Comparison of ENCODE assay signal across 8 cellular contexts in the genomic region with DNA sequence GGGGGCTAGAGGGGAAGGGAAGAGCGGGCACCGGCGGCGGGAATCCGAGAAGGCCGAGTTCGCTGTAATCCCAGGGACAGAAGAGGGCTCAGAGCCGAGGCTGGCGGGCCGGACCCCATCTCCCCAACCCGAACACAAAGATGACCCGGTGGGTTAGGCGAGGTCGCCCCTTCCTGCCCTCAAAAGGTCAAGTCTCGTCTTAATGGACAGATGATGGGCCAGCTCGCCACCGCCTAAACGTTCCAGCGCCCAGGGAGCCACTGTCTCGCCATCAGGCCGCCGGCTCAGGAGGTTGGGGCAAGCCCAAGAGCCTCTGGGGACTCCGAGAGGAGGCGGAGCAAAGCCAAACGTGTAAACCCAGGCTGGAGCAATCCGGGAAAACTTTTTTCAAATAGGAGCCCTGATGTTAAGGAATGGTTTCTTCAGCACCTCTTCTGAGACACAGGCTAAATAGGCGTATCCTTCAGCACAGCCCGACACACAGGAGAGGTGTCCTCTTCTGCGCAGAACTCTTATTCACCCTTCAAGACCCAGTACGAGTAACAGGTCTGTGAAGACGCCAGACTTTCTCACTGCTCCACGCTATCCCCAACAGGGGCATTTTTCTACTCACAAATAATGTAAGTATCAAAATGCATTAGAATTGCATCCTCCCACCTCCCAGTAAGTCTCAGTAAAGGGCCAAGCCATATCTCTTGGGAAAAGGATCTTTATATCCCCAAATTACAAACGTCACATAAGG. TPM values are rescaled to one million over a fixed set of nuclear protein-coding genes. Genes with fewer than 3 reads are reported as not detected.
DNase-seq lines count a peak whose midpoint lies in the region; ATAC-seq and TF ChIP-seq lines count a peak whose summit lies in the region.

No MANE protein-coding gene starts in this region.

- no peak overlapping the region for H3K27ac ChIP-seq in BLaER1 treated with 17β-estradiol and CSF1 and Interleukin-3, amounts not matched to agents 10 nM and 100 nM

- H3K27me3 Mint-ChIP-seq in endothelial cell (ENCODE audit: unreplicated experiment) = peaks cover 22% of the 10 kb centered on the region
- peaks cover 46 to 63% of the 10 kb centered on the region in 2 donors for H3K27me3 Mint-ChIP-seq in natural killer cell treated with Interleukin-12 subunit alpha and Interleukin-12 subunit beta and Interleukin-15 and Interleukin-18, amount 100 ng/mL, for 72 hours

- peaks cover 7 to 18% (median 12%) of the 10 kb centered on the region in 11 experiments; a peak in 18 of 22 replicates for H3K36me3 ChIP-seq in BLaER1 treated with 17β-estradiol and CSF1 and Interleukin-3, amounts not matched to agents 10 nM and 100 nM
- no peaks in the 10 kb centered on the region for H3K36me3 ChIP-seq in MG63

- peaks cover 91 to 100% (median 94%) of the 10 kb centered on the region in 11 experiments for H3K27me3 ChIP-seq in BLaER1 treated with 17β-estradiol and CSF1 and Interleukin-3, amounts not matched to agents 10 nM and 100 nM
- peaks cover 41% of the 10 kb centered on the region for H3K27me3 ChIP-seq in MG63

- DNase-seq in MG63 = no peak
- peak; percentile 49 for DNase-seq in endothelial cell (ENCODE audit: low spot score)
- DNase-seq in natural killer cell treated with Interleukin-12 subunit alpha and Interleukin-12 subunit beta and Interleukin-15 and Interleukin-18, amount 100 ng/mL, for 72 hours (ENCODE audit: low spot score) = no peak
- DNase-seq in stimulated activated naive CD4-positive, alpha-beta T cell treated with Interleukin-2 at 50 U/mL for 16 hours (lab: John Stamatoyannopoulos, UW) = no peak
- DNase-seq in GM13977 (ENCODE audit: low spot score) = no peak
- DNase-seq in midbrain (lab: John Stamatoyannopoulos, UW) = no peak

- H3K9ac ChIP-seq in BLaER1 treated with 17β-estradiol and CSF1 and Interleukin-3, amounts not matched to agents 10 nM and 100 nM = peak overlapping the region in 1 of 11 experiments; percentile 34; a peak in 2 of 22 replicates

- peak overlapping the region; percentile 15 to 62 (median 48); a peak in 18 of 20 replicates for H3K4me3 ChIP-seq in BLaER1 treated with 17β-estradiol and CSF1 and Interleukin-3, amounts not matched to agents 10 nM and 100 nM
- peak overlapping the region; percentile 37 for H3K4me3 ChIP-seq in MG63

- H3K36me3 Mint-ChIP-seq in endothelial cell (ENCODE audit: low read depth, unreplicated experiment) = peaks cover 3% of the 10 kb centered on the region
- H3K36me3 Mint-ChIP-seq in natural killer cell treated with Interleukin-12 subunit alpha and Interleukin-12 subunit beta and Interleukin-15 and Interleukin-18, amount 100 ng/mL, for 72 hours = peaks cover 5% of the 10 kb centered on the region

- H3K4me2 ChIP-seq in BLaER1 treated with 17β-estradiol and CSF1 and Interleukin-3, amounts not matched to agents 10 nM and 100 nM = peak overlapping the region; percentile 27 to 88 (median 57)

- H3K4me1 ChIP-seq in BLaER1 treated with 17β-estradiol and CSF1 and Interleukin-3, amounts not matched to agents 10 nM and 100 nM = peaks cover 0 to 9% (median 4%) of the 10 kb centered on the region in 10 experiments; a peak in 4 of 20 replicates

- H3K9me3 ChIP-seq in BLaER1 treated with 17β-estradiol and CSF1 and Interleukin-3, amounts not matched to agents 10 nM and 100 nM (replicated peaks in 1 of 11) = peaks cover 17 to 43% (median 28%) of the 10 kb centered on the region in 11 experiments; a peak in 21 of 22 replicates
- no peaks in the 10 kb centered on the region for H3K9me3 ChIP-seq in MG63

- H3K27ac Mint-ChIP-seq in endothelial cell (ENCODE audit: unreplicated experiment) = no peak overlapping the region
- H3K27ac Mint-ChIP-seq in natural killer cell treated with Interleukin-12 subunit alpha and Interleukin-12 subunit beta and Interleukin-15 and Interleukin-18, amount 100 ng/mL, for 72 hours = no peak overlapping the region

- TF ChIP-seq CTCF in endothelial cell (IDR thresholded peaks at IDR 0.05; ENCODE audit: unreplicated experiment) (no peak), GM13977 (IDR thresholded peaks at IDR 0.05; ENCODE audit: extremely low read depth, insufficient read depth, missing control alignments) (no peak)

- in situ Hi-C loops in GM13977 (cut with MboI; ENCODE audit: low pct_unique_long_range_greater_than_20kb, low sequenced_read_pairs, unreplicated experiment) = no loop called here

- H4K20me1 ChIP-seq in BLaER1 treated with 17β-estradiol and CSF1 and Interleukin-3, amounts not matched to agents 10 nM and 100 nM = peaks cover 4 to 100% (median 74%) of the 10 kb centered on the region in 11 experiments; a peak in 21 of 22 replicates

- no peaks in the 10 kb centered on the region for H3K9me3 Mint-ChIP-seq in endothelial cell (ENCODE audit: unreplicated experiment)
- no peaks in the 10 kb centered on the region for H3K9me3 Mint-ChIP-seq in natural killer cell treated with Interleukin-12 subunit alpha and Interleukin-12 subunit beta and Interleukin-15 and Interleukin-18, amount 100 ng/mL, for 72 hours

- peak overlapping the region; percentile 83 for H3K4me3 Mint-ChIP-seq in endothelial cell (ENCODE audit: unreplicated experiment)
- H3K4me3 Mint-ChIP-seq in natural killer cell treated with Interleukin-12 subunit alpha and Interleukin-12 subunit beta and Interleukin-15 and Interleukin-18, amount 100 ng/mL, for 72 hours = peak overlapping the region; percentile 67

- peaks cover 31% of the 10 kb centered on the region for H3K4me1 Mint-ChIP-seq in endothelial cell (ENCODE audit: unreplicated experiment)
- peaks cover 14 to 21% of the 10 kb centered on the region in 2 donors for H3K4me1 Mint-ChIP-seq in natural killer cell treated with Interleukin-12 subunit alpha and Interleukin-12 subunit beta and Interleukin-15 and Interleukin-18, amount 100 ng/mL, for 72 hours (ENCODE audit: low read depth in 2 of 2)

- ATAC-seq in natural killer cell treated with Interleukin-12 subunit alpha and Interleukin-12 subunit beta and Interleukin-15 and Interleukin-18, amount 100 ng/mL, for 72 hours = peak; percentile 11 to 43
- ATAC-seq in HG02798 (IDR thresholded peaks at IDR 0.05; ENCODE audit: poor library complexity, unreplicated experiment) = no peak

RNA-seq across cellular contexts. Expression of gene POU4F1, which starts 6.3 kb away (rescaled TPM):
- total RNA-seq in MG63 (2014; rRNA removed; shearing (Covaris generic); ENCODE audit: low replicate concordance) = not detected in 2 replicates
- 3.2 TPM for total RNA-seq in endothelial cell (ENCODE audit: unreplicated experiment)
- 1 to 10 TPM; 1.1 to 1.4 TPM for total RNA-seq in natural killer cell treated with Interleukin-12 subunit alpha and Interleukin-12 subunit beta and Interleukin-15 and Interleukin-18, amount 100 ng/mL, for 72 hours

RNA-seq across cellular contexts. Expression of gene OBI1, which starts 49.3 kb away (rescaled TPM):
- total RNA-seq in MG63 (2014; rRNA removed; shearing (Covaris generic); ENCODE audit: low replicate concordance) = 4.8 and 13.0 TPM in 2 replicates
- 28.0 TPM for total RNA-seq in endothelial cell (ENCODE audit: unreplicated experiment)
- 10 to 100 TPM; 16.9 to 19.6 TPM for total RNA-seq in natural killer cell treated with Interleukin-12 subunit alpha and Interleukin-12 subunit beta and Interleukin-15 and Interleukin-18, amount 100 ng/mL, for 72 hours
